ENCODE assay signal across 8 cellular contexts in genomic region chr22:38051900-38052862, GRCh38.
DNase-seq lines count a peak whose midpoint lies in the region; ATAC-seq lines count a peak whose summit lies in the region.

No MANE protein-coding gene starts in this region.

- no peak overlapping the region for H3K27ac ChIP-seq in HUES6 (ENCODE audit: low read depth, low read length)
- H3K27ac ChIP-seq in effector memory CD4-positive, alpha-beta T cell (ENCODE audit: insufficient read depth, low read length, poor library complexity, severe bottlenecking), result no peak overlapping the region

- H3K36me3 Mint-ChIP-seq in memory B cell, result no peaks in the 10 kb centered on the region

- H3K9me3 Mint-ChIP-seq in memory B cell, result no peaks in the 10 kb centered on the region

- DNase-seq in ELR (ENCODE audit: low read depth) (peak; percentile 75), NOMO-1 (lab: John Stamatoyannopoulos, UW; ENCODE audit: unreplicated experiment in 2 of 2) (peak; percentile 72 to 73), memory B cell (ENCODE audit: low spot score in 2 of 2) (peak; percentile 78 to 81)
- peak; percentile 90 for DNase-seq in activated CD8-positive, alpha-beta memory T cell treated with anti-CD3 and anti-CD28 coated beads for 24 hours
- peak; percentile 44 to 66 (median 55) for DNase-seq in effector memory CD4-positive, alpha-beta T cell
- DNase-seq in stimulated activated CD8-positive, alpha-beta memory T cell treated with anti-CD3 and anti-CD28 coated beads, Interleukin-15, amount 100 ng/mL, for 48 hours (ENCODE audit: low read depth in 2 of 2), result peak; percentile 59 to 62

- H3K9ac ChIP-seq in HUES6 (ENCODE audit: low read length), result peak overlapping the region; percentile 36

- H3K9me3 ChIP-seq in HUES6 (ENCODE audit: control insufficient read depth, insufficient read depth, low read depth, low read length), result no peaks in the 10 kb centered on the region
- no peaks in the 10 kb centered on the region for H3K9me3 ChIP-seq in effector memory CD4-positive, alpha-beta T cell (ENCODE audit: control insufficient read depth, low read length)

- H3K27ac Mint-ChIP-seq in memory B cell, result no peak overlapping the region

- peak; percentile 73 for ATAC-seq in memory B cell (ENCODE audit: low read depth)
- no peak for ATAC-seq in GM19351 (IDR thresholded peaks at IDR 0.05; ENCODE audit: unreplicated experiment)

- H3K4me3 ChIP-seq in HUES6 (ENCODE audit: low read depth, low read length), result no peak overlapping the region
- H3K4me3 ChIP-seq in effector memory CD4-positive, alpha-beta T cell (ENCODE audit: insufficient read depth, low read depth, low read length, poor library complexity, severe bottlenecking), result no peak overlapping the region

- H3K27me3 ChIP-seq in HUES6 (ENCODE audit: control insufficient read depth, insufficient read depth, low read length), result no peaks in the 10 kb centered on the region
- H3K27me3 ChIP-seq in effector memory CD4-positive, alpha-beta T cell (replicated peaks; ENCODE audit: control insufficient read depth, insufficient read depth, low read length, poor library complexity, severe bottlenecking), result no peaks in the 10 kb centered on the region

- peaks cover 8% of the 10 kb centered on the region for H3K27me3 Mint-ChIP-seq in memory B cell

- no peak overlapping the region for H3K4me3 Mint-ChIP-seq in memory B cell

- no peaks in the 10 kb centered on the region for H3K36me3 ChIP-seq in HUES6 (ENCODE audit: control insufficient read depth, insufficient read depth, low read length)
- H3K36me3 ChIP-seq in effector memory CD4-positive, alpha-beta T cell (ENCODE audit: control insufficient read depth, insufficient read depth, low read length), result no peaks in the 10 kb centered on the region

- peaks cover 6% of the 10 kb centered on the region for H3K4me1 Mint-ChIP-seq in memory B cell

- H3K4me1 ChIP-seq in HUES6 (ENCODE audit: control insufficient read depth, insufficient read depth, low read length), result peaks cover 9% of the 10 kb centered on the region
- H3K4me1 ChIP-seq in effector memory CD4-positive, alpha-beta T cell (ENCODE audit: control insufficient read depth, insufficient read depth, low read length, poor library complexity, severe bottlenecking), result no peaks in the 10 kb centered on the region
